In genomic region chr4:163332526-163333405, GRCh38 we compare ENCODE assay signal across 8 cellular contexts. TPM values are rescaled to one million over a fixed set of nuclear protein-coding genes. Genes with fewer than 3 reads are reported as not detected.
DNase-seq lines count a peak whose midpoint lies in the region; ATAC-seq, FAIRE-seq and TF ChIP-seq lines count a peak whose summit lies in the region.

Gene NPY1R, minus strand, starts transcription at chr4:163332596. Its CDS starts 6,042 bp downstream, at chr4:163326554.

- H3K4me2 ChIP-seq in GM23338: peak within 1 kb of the TSS; percentile 99

- H3F3A ChIP-seq in GM23338 (replicated peaks; ENCODE audit: low read depth): no peaks in the 10 kb centered on the region; the same call in 1 of the 2 replicates

- H3K4me1 ChIP-seq in GM23338 (ENCODE audit: insufficient read depth) (no peaks in the 10 kb centered on the region; the same call in 1 of the 2 replicates), small intestine (ENCODE audit: control insufficient read depth in 2 of 2, insufficient read depth in 1 of 2, low read depth in 1 of 2, low read length in 1 of 2) (peaks cover 0 to 5% of the 10 kb centered on the region in 2 donors)

- H3K36me3 Mint-ChIP-seq in GM23338 (ENCODE audit: low read depth): peaks cover 10% of the 10 kb centered on the region; the same call in 2 of the 3 replicates

- H3K9me3 Mint-ChIP-seq in GM23338: peaks cover 15% of the 10 kb centered on the region

- peak; percentile 78 to 86 for TF ChIP-seq CTCF in GM23338 (conservative IDR thresholded peaks at IDR 0.05; ENCODE audit: low read depth in 2 of 2)

- in situ Hi-C loops in KBM-7 (cut with MboI; ENCODE audit: low pct_unique_long_range_greater_than_20kb, low sequenced_read_pairs): no loop called here

- no peaks in the 10 kb centered on the region; the same call in 1 of the 2 replicates for H3K79me2 ChIP-seq in GM23338 (replicated peaks; ENCODE audit: insufficient read depth)

- peaks cover 26% of the 10 kb centered on the region for H3K27me3 ChIP-seq in GM23338 (ENCODE audit: insufficient read depth)
- peaks cover 2 to 15% of the 10 kb centered on the region in 2 donors for H3K27me3 ChIP-seq in small intestine (ENCODE audit: control insufficient read depth in 2 of 2, insufficient read depth in 2 of 2, low read length in 2 of 2)

- 10 to 11% (median 10%) methylated on average over 36 of the region's 36 CpGs for WGBS in small intestine, 3 donors

- H3K36me3 ChIP-seq in GM23338 (ENCODE audit: insufficient read depth) (no peaks in the 10 kb centered on the region), small intestine (ENCODE audit: control insufficient read depth in 2 of 2, insufficient read depth in 2 of 2, low read length in 2 of 2) (no peaks in the 10 kb centered on the region)

- no peaks in the 10 kb centered on the region for H4K20me1 ChIP-seq in GM23338 (replicated peaks; ENCODE audit: insufficient read depth)

- DNase-seq in GM04504 (ENCODE audit: low read depth) (peak; percentile 50), GM23338 (ENCODE audit: low spot score) (peak; percentile 89), KBM-7 (peak; percentile 77), cerebellum (ENCODE audit: low spot score) (peak; percentile 55), iris pigment epithelial cell (ENCODE audit: low read depth) (peak; percentile 78), small intestine (peak; percentile 71), NCI-H1436 treated with DMSO at 0.1 percent for 48 hours (lab: John Stamatoyannopoulos, UW) (no peak)

- H3K4me1 Mint-ChIP-seq in GM23338: peaks cover 6% of the 10 kb centered on the region; the same call in 1 of the 3 replicates

- peak within 1 kb of the TSS; percentile 92 for H3K4me3 ChIP-seq in GM23338
- H3K4me3 ChIP-seq in small intestine (ENCODE audit: low read depth in 1 of 2, low read length in 2 of 2): peak within 1 kb of the TSS; percentile 9 to 28

- peak within 1 kb of the TSS; percentile 94 for H3K27ac Mint-ChIP-seq in GM23338

- H3K9me3 ChIP-seq in small intestine (ENCODE audit: control insufficient read depth, low read depth): no peaks in the 10 kb centered on the region

- peak within 1 kb of the TSS; percentile 100 for H2AFZ ChIP-seq in GM23338

- peak; percentile 84 for ATAC-seq in GM23338
- ATAC-seq in SK-N-SH treated with all-trans-retinoic acid at 6 μM for 48 hours: peak; percentile 98

- H3K9me2 ChIP-seq in GM23338 (ENCODE audit: insufficient read depth): no peaks in the 10 kb centered on the region

- H3K4me3 Mint-ChIP-seq in GM23338: peak within 1 kb of the TSS; percentile 95

- no peak for FAIRE-seq in small intestine (lab: Jason Lieb, UNC)

- H3K27ac ChIP-seq in GM23338 (ENCODE audit: low read depth) (no peak within 1 kb of the TSS), small intestine (ENCODE audit: low read depth in 1 of 2, low read length in 1 of 2) (no peak within 1 kb of the TSS)

- peaks cover 21% of the 10 kb centered on the region for H3K27me3 Mint-ChIP-seq in GM23338 (ENCODE audit: insufficient read depth, low read depth, poor library complexity)

TF ChIP-seq in SK-N-SH treated with all-trans-retinoic acid at 6 μM for 48 hours, 23 proteins besides CTCF, POLR2A, EP300 and RAD21:
- no peak for TF ChIP-seq CSRNP3 (CRISPR knock-in tag; IDR thresholded peaks at IDR 0.05)
- TF ChIP-seq TCF4 (CRISPR knock-in tag; IDR thresholded peaks at IDR 0.05; ENCODE audit: borderline replicate concordance): no peak
- no peak for TF ChIP-seq ZFP30 (CRISPR knock-in tag; IDR thresholded peaks at IDR 0.05)
- TF ChIP-seq ZNF8 (CRISPR knock-in tag; IDR thresholded peaks at IDR 0.05): no peak
- TF ChIP-seq OSR1 (CRISPR knock-in tag; IDR thresholded peaks at IDR 0.05): no peak
- TF ChIP-seq GLIS3 (CRISPR knock-in tag; IDR thresholded peaks at IDR 0.05): no peak
- TF ChIP-seq ESRRG (CRISPR knock-in tag; IDR thresholded peaks at IDR 0.05): no peak
- no peak for TF ChIP-seq ISL1 (CRISPR knock-in tag; IDR thresholded peaks at IDR 0.05)
- TF ChIP-seq POU6F1 (CRISPR knock-in tag; IDR thresholded peaks at IDR 0.05; ENCODE audit: borderline replicate concordance, low read depth): no peak
- TF ChIP-seq PATZ1 (CRISPR knock-in tag; IDR thresholded peaks at IDR 0.05; ENCODE audit: borderline replicate concordance): no peak
- TF ChIP-seq ZNF70 (CRISPR knock-in tag; IDR thresholded peaks at IDR 0.05): no peak
- TF ChIP-seq BACH2 (CRISPR knock-in tag; IDR thresholded peaks at IDR 0.05; ENCODE audit: borderline replicate concordance): no peak
- no peak for TF ChIP-seq ZC3H10 (CRISPR knock-in tag; IDR thresholded peaks at IDR 0.05)
TF ChIP-seq in SK-N-SH treated with all-trans-retinoic acid at 6 μM for 48 hours: peak in this region for 0.

RNA-seq across cellular contexts. Expression of gene NPY1R, which starts in this region (rescaled TPM):
- total RNA-seq in GM23338 (2014; rRNA removed; shearing (Covaris generic)): 7.4 and 10.9 TPM in 2 replicates
- polyA plus RNA-seq in GM23338 (2016; fragmentation: Nextera tagmentation; extraction: Ambion mirVana) (3.1 and 3.8 TPM in 2 replicates), small intestine (1 to 10 TPM in 1 of 3 donors, under 1 TPM in 1, not detected in 1; 0.22 to 1.5 TPM)
- total RNA-seq in cerebellum: 8.2 TPM
